1 cellular context compared by ENCODE assay signal in genomic region chr19:49637865-49638350, GRCh38.
TF ChIP-seq lines count a peak whose summit lies in the region.

No MANE protein-coding gene starts in this region.

TF ChIP-seq in K562, 482 proteins besides CTCF, POLR2A, EP300 and RAD21:
- TF ChIP-seq ZNF263 (CRISPR knock-in tag; IDR thresholded peaks at IDR 0.05; ENCODE audit: borderline replicate concordance) (peak; percentile 95), TFAP4 (CRISPR knock-in tag; IDR thresholded peaks at IDR 0.05; ENCODE audit: borderline replicate concordance) (0 out of 2 replicates have a peak, but pooled peaks have one; percentile 12), LCOR (CRISPR knock-in tag; IDR thresholded peaks at IDR 0.05) (no peak), EGR1 (conservative IDR thresholded peaks at IDR 0.05) (peak; percentile 79), HDAC1 (IDR thresholded peaks at IDR 0.05) (peak in 1 of 2 experiments; percentile 12; a peak in 1 of 4 replicates), SRSF7 (optimal IDR thresholded peaks at IDR 0.05; ENCODE audit: low read depth, low read length) (no peak), GABPA (tag; conservative IDR thresholded peaks at IDR 0.05; ENCODE audit: low read depth) (no peak), EWSR1 (IDR thresholded peaks at IDR 0.05; ENCODE audit: borderline replicate concordance, low read depth, partially characterized antibody) (no peak), ELF2 (CRISPR knock-in tag; IDR thresholded peaks at IDR 0.05) (no peak), TCF3 (CRISPR knock-in tag; IDR thresholded peaks at IDR 0.05) (no peak), SREBF1 (IDR thresholded peaks at IDR 0.05; ENCODE audit: borderline replicate concordance, low read depth, low read length) (no peak), XRCC3 (IDR thresholded peaks at IDR 0.05) (no peak), ZNF134 (CRISPR knock-in tag; conservative IDR thresholded peaks at IDR 0.05) (peak; percentile 91), FOXK2 (conservative IDR thresholded peaks at IDR 0.05 in 1 of 2, IDR thresholded peaks at IDR 0.05 in 1 of 2; ENCODE audit: low read depth in 2 of 2) (peak; percentile 46 to 49; a peak in 2 of 4 replicates), DMBX1 (CRISPR knock-in tag; IDR thresholded peaks at IDR 0.05; ENCODE audit: borderline replicate concordance) (no peak), HDAC2 (IDR thresholded peaks at IDR 0.05) (peak; percentile 33; the same call in 1 of the 2 replicates), CXXC5 (CRISPR knock-in tag; IDR thresholded peaks at IDR 0.05) (peak; percentile 11; the same call in 1 of the 2 replicates), PPARD (CRISPR knock-in tag; IDR thresholded peaks at IDR 0.05) (no peak), MAZ (CRISPR knock-in tag; conservative IDR thresholded peaks at IDR 0.05 in 1 of 2, IDR thresholded peaks at IDR 0.05 in 1 of 2) (peak; percentile 51 to 63), NFIC (IDR thresholded peaks at IDR 0.05) (peak; percentile 74), NRF1 (conservative IDR thresholded peaks at IDR 0.05 in 1 of 2, IDR thresholded peaks at IDR 0.05 in 1 of 2) (peak; percentile 28 to 39; a peak in 1 of 4 replicates), ZBTB33 (CRISPR knock-in tag; IDR thresholded peaks at IDR 0.05) (peak; percentile 46), CSDE1 (IDR thresholded peaks at IDR 0.05) (no peak), POLR2G (IDR thresholded peaks at IDR 0.05; ENCODE audit: low read depth, low read length) (0 out of 2 replicates have a peak, but pooled peaks have one; percentile 25), BCOR (IDR thresholded peaks at IDR 0.05) (peak; percentile 80), ETV1 (tag; conservative IDR thresholded peaks at IDR 0.05; ENCODE audit: low read depth) (peak; percentile 28), ATF2 (CRISPR knock-in tag; IDR thresholded peaks at IDR 0.05) (no peak), MAX (CRISPR knock-in tag; IDR thresholded peaks at IDR 0.05) (no peak), CHCHD3 (CRISPR knock-in tag; IDR thresholded peaks at IDR 0.05) (no peak), AFF1 (IDR thresholded peaks at IDR 0.05; ENCODE audit: low read depth in 1 of 2, partially characterized antibody in 2 of 2) (peak in 1 of 2 experiments; percentile 90), NCOA1 (IDR thresholded peaks at IDR 0.05; ENCODE audit: low read depth) (0 out of 2 replicates have a peak, but pooled peaks have one; percentile 32), MBD2 (IDR thresholded peaks at IDR 0.05; ENCODE audit: borderline replicate concordance, low read depth) (no peak), KAT7 (CRISPR knock-in tag; IDR thresholded peaks at IDR 0.05; ENCODE audit: borderline replicate concordance) (no peak), VEZF1 (CRISPR knock-in tag; IDR thresholded peaks at IDR 0.05) (peak; percentile 84), HDGF (IDR thresholded peaks at IDR 0.05) (no peak; the same call in 1 of the 2 replicates), IRF9 (tag; IDR thresholded peaks at IDR 0.05) (no peak), ZFP1 (CRISPR knock-in tag; IDR thresholded peaks at IDR 0.05) (no peak), SMARCE1 (IDR thresholded peaks at IDR 0.05) (peak; percentile 53), ARID1B (IDR thresholded peaks at IDR 0.05) (peak; percentile 43; the same call in 1 of the 2 replicates), SMARCA5 (IDR thresholded peaks at IDR 0.05) (peak; percentile 71; the same call in 1 of the 2 replicates), GATAD2B (IDR thresholded peaks at IDR 0.05; ENCODE audit: borderline replicate concordance) (no peak), UBTF (IDR thresholded peaks at IDR 0.05; ENCODE audit: borderline replicate concordance in 1 of 2, low read depth in 2 of 2, low read length in 2 of 2) (0 out of 4 replicates have a peak, but pooled peaks of 1 of the 2 experiments have one; percentile 39), ZNF12 (CRISPR knock-in tag; IDR thresholded peaks at IDR 0.05) (no peak), ZFP36 (IDR thresholded peaks at IDR 0.05; ENCODE audit: low read depth, low read length, partially characterized antibody) (peak; percentile 77), CEBPG (CRISPR knock-in tag; IDR thresholded peaks at IDR 0.05) (no peak), CEBPG (tag; conservative IDR thresholded peaks at IDR 0.05 in 1 of 2, IDR thresholded peaks at IDR 0.05 in 1 of 2) (no peak), ZNF77 (CRISPR knock-in tag; IDR thresholded peaks at IDR 0.05) (no peak)
